Comparison of ENCODE assay signal across 10 cellular contexts in genomic region chr2:134290363-134290762, GRCh38. TPM values are rescaled to one million over a fixed set of nuclear protein-coding genes. Genes with fewer than 3 reads are reported as not detected.
DNase-seq lines count a peak whose midpoint lies in the region; ATAC-seq and TF ChIP-seq lines count a peak whose summit lies in the region.
"Had no signal": no experiment of that assay in that cellular context is flagged by ENCODE, and none has a peak within 500 bp of the region (broad histone marks: within the 10 kb centered on the region; RNA-seq: fewer than 3 reads in every experiment).

No MANE protein-coding gene starts in this region.

- TF ChIP-seq EP300 in tibial nerve (IDR thresholded peaks at IDR 0.05) = no peak

- H3K36me3 Mint-ChIP-seq in activated T-helper 17 cell treated with anti-CD3 and anti-CD28 coated beads, Interleukin-2, amount 50 U/mL, for 72 hours (ENCODE audit: low read depth) = peaks cover 29% of the 10 kb centered on the region

- H3K9me3 Mint-ChIP-seq in activated T-helper 17 cell treated with anti-CD3 and anti-CD28 coated beads, Interleukin-2, amount 50 U/mL, for 72 hours = no peaks in the 10 kb centered on the region

- H3K4me1 ChIP-seq in colonic mucosa = peaks cover 4% of the 10 kb centered on the region
- H3K4me1 ChIP-seq in tibial nerve = peaks cover 0 to 44% (median 18%) of the 10 kb centered on the region in 4 donors

- peaks cover 25% of the 10 kb centered on the region for H3K4me1 Mint-ChIP-seq in activated T-helper 17 cell treated with anti-CD3 and anti-CD28 coated beads, Interleukin-2, amount 50 U/mL, for 72 hours

- peak; percentile 42 for ATAC-seq in GM19397 (IDR thresholded peaks at IDR 0.05; ENCODE audit: unreplicated experiment)
- peak; percentile 47 for ATAC-seq in HG03196 (IDR thresholded peaks at IDR 0.05; ENCODE audit: unreplicated experiment)
- peak; percentile 76 for ATAC-seq in activated T-helper 17 cell treated with anti-CD3 and anti-CD28 coated beads, Interleukin-2, amount 50 U/mL, for 72 hours (replicated peaks)
- no peak for ATAC-seq in sciatic nerve

- no peaks in the 10 kb centered on the region for H3K27me3 ChIP-seq in colonic mucosa
- H3K27me3 ChIP-seq in tibial nerve = no peaks in the 10 kb centered on the region

- peak overlapping the region; percentile 58; the same call in 1 of the 2 replicates for H3K4me3 ChIP-seq in GM08714 (ENCODE audit: low read length)
- no peak overlapping the region for H3K4me3 ChIP-seq in colonic mucosa
- H3K4me3 ChIP-seq in tibial nerve = no peak overlapping the region

- DNase-seq in colonic mucosa = no peak
- no peak for DNase-seq in sciatic nerve (ENCODE audit: low spot score)
- no peak for DNase-seq in cerebellar cortex (ENCODE audit: low spot score)
- no peak for DNase-seq in tibial nerve (ENCODE audit: low spot score in 2 of 2)
- DNase-seq: cortex of kidney, NCI-H82 had no signal

- no peaks in the 10 kb centered on the region for H3K27me3 Mint-ChIP-seq in activated T-helper 17 cell treated with anti-CD3 and anti-CD28 coated beads, Interleukin-2, amount 50 U/mL, for 72 hours

- TF ChIP-seq POLR2A in tibial nerve (IDR thresholded peaks at IDR 0.05) = no peak

- no peak overlapping the region for H3K4me3 Mint-ChIP-seq in activated T-helper 17 cell treated with anti-CD3 and anti-CD28 coated beads, Interleukin-2, amount 50 U/mL, for 72 hours

- intact Hi-C loops in colonic mucosa (cut with DNase I) (no loop called here), sciatic nerve (cut with DNase I) (no loop called here)

- H3K27ac ChIP-seq in colonic mucosa (no peak overlapping the region), tibial nerve (peak overlapping the region in 1 of 4 donors; percentile 1)

- no peak for TF ChIP-seq CTCF in colonic mucosa (IDR thresholded peaks at IDR 0.05)
- no peak for TF ChIP-seq CTCF in tibial nerve (IDR thresholded peaks at IDR 0.05)

- H3K9me3 ChIP-seq in colonic mucosa (no peaks in the 10 kb centered on the region), tibial nerve (no peaks in the 10 kb centered on the region)

- H3K9ac ChIP-seq in colonic mucosa (ENCODE audit: low read depth in 2 of 2, low read length in 2 of 2) = no peak overlapping the region

- H3K36me3 ChIP-seq in colonic mucosa (no peaks in the 10 kb centered on the region), tibial nerve (no peaks in the 10 kb centered on the region)

- no peak overlapping the region for H3K27ac Mint-ChIP-seq in activated T-helper 17 cell treated with anti-CD3 and anti-CD28 coated beads, Interleukin-2, amount 50 U/mL, for 72 hours

RNA-seq across cellular contexts. Expression of gene MGAT5, which starts 36.5 kb away (rescaled TPM):
- total RNA-seq in activated T-helper 17 cell treated with anti-CD3 and anti-CD28 coated beads, Interleukin-2, amount 50 U/mL, for 72 hours = 10 to 100 TPM; 53.0 to 53.1 TPM
- total RNA-seq in colonic mucosa (10 to 100 TPM; 61.7 to 63.2 TPM), sciatic nerve (49.6 TPM), tibial nerve (10 to 100 TPM; 34.1 to 47.5 (median 42.6) TPM)
